In genomic region chr1:35708179-35708891, GRCh38 we compare ENCODE assay signal across 1 cellular context.
TF ChIP-seq lines count a peak whose summit lies in the region.

No MANE protein-coding gene starts in this region.

TF ChIP-seq in HepG2, 621 proteins besides CTCF, POLR2A, EP300 and RAD21:
- no peak for TF ChIP-seq MLLT10 (CRISPR knock-in tag; IDR thresholded peaks at IDR 0.05)
- TF ChIP-seq E2F1 (CRISPR knock-in tag; IDR thresholded peaks at IDR 0.05) = no peak
- TF ChIP-seq ZNF543 (CRISPR knock-in tag; IDR thresholded peaks at IDR 0.05) = 0 out of 2 replicates have a peak, but pooled peaks have one; percentile 2
- no peak for TF ChIP-seq DMAP1 (CRISPR knock-in tag; IDR thresholded peaks at IDR 0.05)
- TF ChIP-seq HNRNPLL (IDR thresholded peaks at IDR 0.05; ENCODE audit: low read depth, low read length, poor library complexity, severe bottlenecking) = peak; percentile 2
- no peak for TF ChIP-seq ETS1 (CRISPR knock-in tag; IDR thresholded peaks at IDR 0.05)
